ENCODE assay signal across 22 cellular contexts in the genomic region with DNA sequence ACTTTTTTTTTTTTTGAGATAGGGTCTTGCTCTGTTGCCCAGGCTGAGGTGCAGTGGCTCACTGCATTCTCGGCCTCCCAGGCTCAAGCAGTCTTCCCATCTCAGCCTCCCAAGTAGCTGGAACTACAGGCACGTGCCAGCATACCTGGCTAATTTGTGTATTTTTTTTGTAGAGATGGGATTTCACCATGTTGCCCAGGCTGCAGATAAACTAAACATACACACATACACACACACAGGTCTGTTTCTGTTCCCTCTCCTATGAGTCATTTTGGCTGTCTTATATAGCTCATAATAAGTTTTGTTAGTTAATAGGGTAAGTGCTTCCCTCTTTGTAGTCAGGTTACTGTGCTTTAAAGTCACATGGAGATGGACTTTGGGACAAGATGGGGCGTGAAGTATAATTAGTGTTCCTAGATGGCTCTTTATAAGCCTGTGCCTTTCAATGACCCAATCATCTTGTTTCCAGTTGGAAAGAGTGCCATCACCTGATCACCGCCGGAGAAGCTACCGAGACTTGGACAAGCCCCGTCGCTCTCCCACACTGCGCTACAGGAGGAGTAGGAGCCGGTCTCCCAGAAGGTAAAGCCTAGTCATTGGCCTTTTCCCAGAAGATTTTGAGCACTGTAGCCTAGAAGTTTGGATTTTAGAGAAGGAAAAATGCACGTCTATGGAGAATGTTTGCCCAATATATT.
DNase-seq lines count a peak whose midpoint lies in the region; ATAC-seq lines count a peak whose summit lies in the region.
"Had no signal": no experiment of that assay in that cellular context is flagged by ENCODE, and none has a peak within 500 bp of the region (broad histone marks: within the 10 kb centered on the region; RNA-seq: fewer than 3 reads in every experiment).

No MANE protein-coding gene starts in this region.

- no peak for DNase-seq in activated T-cell treated with anti-CD3 and anti-CD28 coated beads, Interleukin-2, amount 50 U/mL, for 24 hours
- DNase-seq in activated T-cell treated with anti-CD3 and anti-CD28 coated beads for 4 hours (no peak), SW480 (ENCODE audit: low spot score) (peak; percentile 3), fibroblast of peridontal ligament (ENCODE audit: extremely low read depth) (peak; percentile 7), ACHN (no peak), NCI-H1694 treated with DMSO at 0.1 percent for 48 hours (lab: John Stamatoyannopoulos, UW) (no peak), GF-D8 (lab: John Stamatoyannopoulos, UW) (no peak)
- DNase-seq in stimulated activated effector memory CD8-positive, alpha-beta T cell treated with anti-CD3 and anti-CD28 coated beads, Interleukin-12 subunit alpha, Interleukin-12 subunit beta, amount 100 ng/mL, for 72 hours (ENCODE audit: low spot score in 2 of 2), result no peak
- DNase-seq: activated CD4-positive, alpha-beta T cell treated with anti-CD3 and anti-CD28 coated beads for 48 hours; activated naive CD4-positive, alpha-beta T cell; aorta; erythroblast; MM.1S; NCI-H1694; NCI-H748 treated with DMSO at 0.1 percent for 48 hours; Right ventricle myocardium superior; spleen; substantia nigra; uterus had no signal

- H3K27ac Mint-ChIP-seq in activated T-cell treated with anti-CD3 and anti-CD28 coated beads, Interleukin-2, amount 50 U/mL, for 24 hours, result peak overlapping the region; percentile 68
- H3K27ac Mint-ChIP-seq in stimulated activated effector memory CD8-positive, alpha-beta T cell treated with anti-CD3 and anti-CD28 coated beads, Interleukin-12 subunit alpha, Interleukin-12 subunit beta, amount 100 ng/mL, for 72 hours, result peak overlapping the region; percentile 78
- H3K27ac Mint-ChIP-seq: mesothelial cell of epicardium had no signal

- in situ Hi-C loops in ACHN (cut with HindIII; ENCODE audit: low pct_ligation_motif_present, low pct_unique_long_range_greater_than_20kb, low sequenced_read_pairs), result no loop called here

- no peaks in the 10 kb centered on the region for H3K27me3 Mint-ChIP-seq in activated T-cell treated with anti-CD3 and anti-CD28 coated beads, Interleukin-2, amount 50 U/mL, for 24 hours
- H3K27me3 Mint-ChIP-seq: central memory CD8-positive, alpha-beta T cell had no signal

- H3K4me1 Mint-ChIP-seq in activated T-cell treated with anti-CD3 and anti-CD28 coated beads, Interleukin-2, amount 50 U/mL, for 24 hours (ENCODE audit: low read depth), result peaks cover 28% of the 10 kb centered on the region
- H3K4me1 Mint-ChIP-seq in stimulated activated effector memory CD8-positive, alpha-beta T cell treated with anti-CD3 and anti-CD28 coated beads, Interleukin-12 subunit alpha, Interleukin-12 subunit beta, amount 100 ng/mL, for 72 hours, result peaks cover 7% of the 10 kb centered on the region
- H3K4me1 Mint-ChIP-seq: mesothelial cell of epicardium, neural crest cell had no signal

- no peaks in the 10 kb centered on the region for H3K9me3 Mint-ChIP-seq in activated T-cell treated with anti-CD3 and anti-CD28 coated beads, Interleukin-2, amount 50 U/mL, for 24 hours
- H3K9me3 Mint-ChIP-seq in stimulated activated effector memory CD8-positive, alpha-beta T cell treated with anti-CD3 and anti-CD28 coated beads, Interleukin-12 subunit alpha, Interleukin-12 subunit beta, amount 100 ng/mL, for 72 hours, result no peaks in the 10 kb centered on the region
- H3K9me3 Mint-ChIP-seq: central memory CD8-positive, alpha-beta T cell; neural crest cell had no signal

- no peak overlapping the region for H3K4me3 Mint-ChIP-seq in activated T-cell treated with anti-CD3 and anti-CD28 coated beads, Interleukin-2, amount 50 U/mL, for 24 hours
- H3K4me3 Mint-ChIP-seq in stimulated activated effector memory CD8-positive, alpha-beta T cell treated with anti-CD3 and anti-CD28 coated beads, Interleukin-12 subunit alpha, Interleukin-12 subunit beta, amount 100 ng/mL, for 72 hours, result no peak overlapping the region
- H3K4me3 Mint-ChIP-seq: central memory CD8-positive, alpha-beta T cell; mesothelial cell of epicardium; neural crest cell had no signal

- no peak for ATAC-seq in stimulated activated effector memory CD8-positive, alpha-beta T cell treated with anti-CD3 and anti-CD28 coated beads, Interleukin-12 subunit alpha, Interleukin-12 subunit beta, amount 100 ng/mL, for 72 hours

- peaks cover 89% of the 10 kb centered on the region for H3K36me3 Mint-ChIP-seq in activated T-cell treated with anti-CD3 and anti-CD28 coated beads, Interleukin-2, amount 50 U/mL, for 24 hours (ENCODE audit: low read depth)
- H3K36me3 Mint-ChIP-seq in stimulated activated effector memory CD8-positive, alpha-beta T cell treated with anti-CD3 and anti-CD28 coated beads, Interleukin-12 subunit alpha, Interleukin-12 subunit beta, amount 100 ng/mL, for 72 hours, result peaks cover 100% of the 10 kb centered on the region

Comparison
In these comparisons a context has a peak if more than half of its experiments do, and no peak if none do; other contexts are left out.
1. DNase-seq: peak in SW480 (single experiment) and fibroblast of peridontal ligament (single experiment); none in activated T-cell treated with anti-CD3 and anti-CD28 coated beads, Interleukin-2, amount 50 U/mL, for 24 hours (single experiment), activated T-cell treated with anti-CD3 and anti-CD28 coated beads for 4 hours (single experiment), stimulated activated effector memory CD8-positive, alpha-beta T cell treated with anti-CD3 and anti-CD28 coated beads, Interleukin-12 subunit alpha, Interleukin-12 subunit beta, amount 100 ng/mL, for 72 hours (0 of 2), ACHN (single experiment), NCI-H1694 treated with DMSO at 0.1 percent for 48 hours (single experiment) and GF-D8 (single experiment).